Comparison of ENCODE assay signal across 8 cellular contexts in genomic region chr1:40161125-40161887, GRCh38. TPM values are rescaled to one million over a fixed set of nuclear protein-coding genes. Genes with fewer than 3 reads are reported as not detected.
DNase-seq lines count a peak whose midpoint lies in the region; FAIRE-seq and TF ChIP-seq lines count a peak whose summit lies in the region.

A gene with protein sequence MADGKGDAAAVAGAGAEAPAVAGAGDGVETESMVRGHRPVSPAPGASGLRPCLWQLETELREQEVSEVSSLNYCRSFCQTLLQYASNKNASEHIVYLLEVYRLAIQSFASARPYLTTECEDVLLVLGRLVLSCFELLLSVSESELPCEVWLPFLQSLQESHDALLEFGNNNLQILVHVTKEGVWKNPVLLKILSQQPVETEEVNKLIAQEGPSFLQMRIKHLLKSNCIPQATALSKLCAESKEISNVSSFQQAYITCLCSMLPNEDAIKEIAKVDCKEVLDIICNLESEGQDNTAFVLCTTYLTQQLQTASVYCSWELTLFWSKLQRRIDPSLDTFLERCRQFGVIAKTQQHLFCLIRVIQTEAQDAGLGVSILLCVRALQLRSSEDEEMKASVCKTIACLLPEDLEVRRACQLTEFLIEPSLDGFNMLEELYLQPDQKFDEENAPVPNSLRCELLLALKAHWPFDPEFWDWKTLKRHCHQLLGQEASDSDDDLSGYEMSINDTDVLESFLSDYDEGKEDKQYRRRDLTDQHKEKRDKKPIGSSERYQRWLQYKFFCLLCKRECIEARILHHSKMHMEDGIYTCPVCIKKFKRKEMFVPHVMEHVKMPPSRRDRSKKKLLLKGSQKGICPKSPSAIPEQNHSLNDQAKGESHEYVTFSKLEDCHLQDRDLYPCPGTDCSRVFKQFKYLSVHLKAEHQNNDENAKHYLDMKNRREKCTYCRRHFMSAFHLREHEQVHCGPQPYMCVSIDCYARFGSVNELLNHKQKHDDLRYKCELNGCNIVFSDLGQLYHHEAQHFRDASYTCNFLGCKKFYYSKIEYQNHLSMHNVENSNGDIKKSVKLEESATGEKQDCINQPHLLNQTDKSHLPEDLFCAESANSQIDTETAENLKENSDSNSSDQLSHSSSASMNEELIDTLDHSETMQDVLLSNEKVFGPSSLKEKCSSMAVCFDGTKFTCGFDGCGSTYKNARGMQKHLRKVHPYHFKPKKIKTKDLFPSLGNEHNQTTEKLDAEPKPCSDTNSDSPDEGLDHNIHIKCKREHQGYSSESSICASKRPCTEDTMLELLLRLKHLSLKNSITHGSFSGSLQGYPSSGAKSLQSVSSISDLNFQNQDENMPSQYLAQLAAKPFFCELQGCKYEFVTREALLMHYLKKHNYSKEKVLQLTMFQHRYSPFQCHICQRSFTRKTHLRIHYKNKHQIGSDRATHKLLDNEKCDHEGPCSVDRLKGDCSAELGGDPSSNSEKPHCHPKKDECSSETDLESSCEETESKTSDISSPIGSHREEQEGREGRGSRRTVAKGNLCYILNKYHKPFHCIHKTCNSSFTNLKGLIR (N-terminal part only) (plus strand): TSS chr1:40161387. CDS start chr1:40161400, 13 bp downstream.

- DNase-seq in GDM1 (lab: John Stamatoyannopoulos, UW) (peak; percentile 87), HEK293T (ENCODE audit: extremely low spot score) (peak; percentile 94), NAMALWA (ENCODE audit: low spot score) (peak; percentile 97), SK-MEL-5 (ENCODE audit: low read depth, low spot score) (peak; percentile 91), frontal cortex (ENCODE audit: low spot score in 2 of 2) (peak; percentile 90 to 91), neuronal stem cell (ENCODE audit: low spot score) (peak; percentile 92)
- peak; percentile 82 to 92 (median 87) for DNase-seq in activated naive CD4-positive, alpha-beta T cell (lab: John Stamatoyannopoulos, UW)

- CTCF ChIA-PET in HEK293T (lab: Yijun Ruan, JAX), result interaction anchor here (0.5 to 1.2 kb wide), 5 partner anchors 11 to 516 kb away, joined by 3 to 5 read pairs (median 3); no protein-coding TSS in a partner anchor

- H2BK5ac ChIP-seq in neuronal stem cell (ENCODE audit: low read length), result no peak within 1 kb of the TSS

- peak within 1 kb of the TSS; percentile 90 for H2BK15ac ChIP-seq in neuronal stem cell (ENCODE audit: low read length)

- no peak within 1 kb of the TSS for H3K14ac ChIP-seq in neuronal stem cell (ENCODE audit: low read length)

- peak within 1 kb of the TSS; percentile 87 to 95 for H3K4me3 ChIP-seq in neuronal stem cell (ENCODE audit: low read length in 2 of 2)
- peak within 1 kb of the TSS; percentile 87 to 99 (median 98) for H3K4me3 ChIP-seq in subcutaneous abdominal adipose tissue (ENCODE audit: low read depth in 1 of 5, low read length in 5 of 5)

- peak within 1 kb of the TSS; percentile 61 for H3K4me2 ChIP-seq in neuronal stem cell (ENCODE audit: insufficient read depth, low read length, poor library complexity, severe bottlenecking)

- POLR2A ChIA-PET in HEK293T (lab: Yijun Ruan, JAX), result interaction anchor here (0.7 to 2.1 kb wide), 3 partner anchors 9 to 12 kb away, joined by 3 to 11 read pairs (median 6); no protein-coding TSS in a partner anchor

- H2BK120ac ChIP-seq in neuronal stem cell (ENCODE audit: low read depth, low read length), result no peak within 1 kb of the TSS

- H3K27ac ChIP-seq in neuronal stem cell (replicated peaks; ENCODE audit: low read length) (peak within 1 kb of the TSS; percentile 33), subcutaneous abdominal adipose tissue (ENCODE audit: low read depth, low read length) (peak within 1 kb of the TSS; percentile 98)

- H2AK5ac ChIP-seq in neuronal stem cell (ENCODE audit: low read depth, low read length), result peak within 1 kb of the TSS; percentile 79

- peak within 1 kb of the TSS; percentile 86 for H4K91ac ChIP-seq in neuronal stem cell (ENCODE audit: low read depth, low read length, poor library complexity)

- H3K27me3 ChIP-seq in neuronal stem cell (ENCODE audit: control insufficient read depth in 3 of 3, insufficient read depth in 3 of 3, low read depth in 1 of 3, low read length in 3 of 3) (no peaks in the 10 kb centered on the region), subcutaneous abdominal adipose tissue (ENCODE audit: control insufficient read depth in 5 of 5, insufficient read depth in 4 of 5, low read length in 5 of 5) (peaks cover 0 to 3% (median 0%) of the 10 kb centered on the region in 5 donors)

- in situ Hi-C loops in SK-MEL-5 (cut with HindIII; ENCODE audit: low pct_unique_long_range_greater_than_20kb, low sequenced_read_pairs), result no loop called here

- no peak within 1 kb of the TSS for H4K8ac ChIP-seq in neuronal stem cell (ENCODE audit: low read depth, low read length)

- no peak within 1 kb of the TSS for H3K4ac ChIP-seq in neuronal stem cell (ENCODE audit: low read length)

- H2BK12ac ChIP-seq in neuronal stem cell (ENCODE audit: low read length), result no peak within 1 kb of the TSS

- H3K9me3 ChIP-seq in neuronal stem cell (replicated peaks in 1 of 2; ENCODE audit: control insufficient read depth in 2 of 2, insufficient read depth in 1 of 2, low read depth in 1 of 2, low read length in 2 of 2) (no peaks in the 10 kb centered on the region), subcutaneous abdominal adipose tissue (ENCODE audit: control insufficient read depth in 5 of 5, low read length in 5 of 5) (no peaks in the 10 kb centered on the region)

- peak within 1 kb of the TSS; percentile 97 for H3K18ac ChIP-seq in neuronal stem cell (ENCODE audit: low read length)

- H3K4me1 ChIP-seq in neuronal stem cell (ENCODE audit: control insufficient read depth in 2 of 2, insufficient read depth in 1 of 2, low read depth in 1 of 2, low read length in 2 of 2) (peaks cover 5 to 13% of the 10 kb centered on the region in 2 donors), subcutaneous abdominal adipose tissue (ENCODE audit: control insufficient read depth in 5 of 5, insufficient read depth in 5 of 5, low read length in 5 of 5) (peaks cover 3 to 33% (median 29%) of the 10 kb centered on the region in 5 donors)

- H3K79me1 ChIP-seq in neuronal stem cell (ENCODE audit: low read depth, low read length), result no peaks in the 10 kb centered on the region

- H3K36me3 ChIP-seq in neuronal stem cell (replicated peaks in 1 of 2; ENCODE audit: control insufficient read depth in 2 of 2, insufficient read depth in 2 of 2, low read length in 2 of 2) (no peaks in the 10 kb centered on the region), subcutaneous abdominal adipose tissue (ENCODE audit: control insufficient read depth in 5 of 5, insufficient read depth in 5 of 5, low read length in 5 of 5) (no peaks in the 10 kb centered on the region)

- WGBS in neuronal stem cell (ENCODE audit: extremely low coverage in 2 of 2, insufficient read length in 2 of 2, insufficient replicate concordance in 1 of 2), 2 donors, result no CpG with 5 or more reads among the region's 62 CpGs

- H2AFZ ChIP-seq in neuronal stem cell (ENCODE audit: low read length), result peak within 1 kb of the TSS; percentile 78

- H3K9ac ChIP-seq in neuronal stem cell (ENCODE audit: low read depth, low read length, poor library complexity) (peak within 1 kb of the TSS; percentile 88), subcutaneous abdominal adipose tissue (ENCODE audit: low read length in 5 of 5) (peak within 1 kb of the TSS; percentile 88 to 99 (median 99))

- FAIRE-seq in frontal cortex (lab: Jason Lieb, UNC), result no peak

- H3K23ac ChIP-seq in neuronal stem cell (ENCODE audit: low read depth, low read length, poor library complexity), result peak within 1 kb of the TSS; percentile 97

TF ChIP-seq in HEK293T, 16 proteins besides CTCF, POLR2A, EP300 and RAD21:
- TF ChIP-seq NFRKB (IDR thresholded peaks at IDR 0.05) (peak; percentile 33; the same call in 1 of the 2 replicates), FOXK2 (IDR thresholded peaks at IDR 0.05) (no peak), ZNF384 (IDR thresholded peaks at IDR 0.05) (no peak), ELF4 (IDR thresholded peaks at IDR 0.05) (peak; percentile 12; the same call in 1 of the 2 replicates), HDGF (IDR thresholded peaks at IDR 0.05; ENCODE audit: borderline replicate concordance) (peak; percentile 63; the same call in 1 of the 2 replicates), SP1 (IDR thresholded peaks at IDR 0.05) (no peak), ARNT (IDR thresholded peaks at IDR 0.05) (peak; percentile 76), L3MBTL2 (conservative IDR thresholded peaks at IDR 0.05) (0 out of 2 replicates have a peak, but pooled peaks have one; percentile 39), BHLHE40 (IDR thresholded peaks at IDR 0.05; ENCODE audit: borderline replicate concordance) (no peak)
- TF ChIP-seq, protein P1, sequence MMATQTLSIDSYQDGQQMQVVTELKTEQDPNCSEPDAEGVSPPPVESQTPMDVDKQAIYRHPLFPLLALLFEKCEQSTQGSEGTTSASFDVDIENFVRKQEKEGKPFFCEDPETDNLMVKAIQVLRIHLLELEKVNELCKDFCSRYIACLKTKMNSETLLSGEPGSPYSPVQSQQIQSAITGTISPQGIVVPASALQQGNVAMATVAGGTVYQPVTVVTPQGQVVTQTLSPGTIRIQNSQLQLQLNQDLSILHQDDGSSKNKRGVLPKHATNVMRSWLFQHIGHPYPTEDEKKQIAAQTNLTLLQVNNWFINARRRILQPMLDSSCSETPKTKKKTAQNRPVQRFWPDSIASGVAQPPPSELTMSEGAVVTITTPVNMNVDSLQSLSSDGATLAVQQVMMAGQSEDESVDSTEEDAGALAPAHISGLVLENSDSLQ (IDR thresholded peaks at IDR 0.05), result peak; percentile 26; the same call in 1 of the 2 replicates
TF ChIP-seq in HEK293T: peak in this region for 6.

RNA-seq across cellular contexts. Expression of the gene that starts here (rescaled TPM):
- 22.9 and 24.0 TPM in 2 replicates for total RNA-seq in SK-MEL-5 (2014; rRNA removed; shearing (Covaris generic))
- polyA plus RNA-seq in SK-MEL-5 (2015; cell fraction: cytosol; rRNA removed), result 4.5 and 6.1 TPM in 2 replicates
- polyA plus RNA-seq in SK-MEL-5 (2015; cell fraction: nucleus; rRNA removed), result 8.6 and 9.1 TPM in 2 replicates
- 106 TPM for total RNA-seq in frontal cortex
- 10.9 TPM for polyA plus RNA-seq in neuronal stem cell (2013, experiment 1 of 2)
- polyA plus RNA-seq in neuronal stem cell (2013, experiment 2 of 2), result 11.2 TPM

Comparison
In these comparisons a context has a peak if more than half of its experiments do, and no peak if none do; other contexts are left out.
1. Peak in every context shown above with its lines: DNase-seq, H3K4me3 ChIP-seq and H3K27ac ChIP-seq.